In the genomic region with DNA sequence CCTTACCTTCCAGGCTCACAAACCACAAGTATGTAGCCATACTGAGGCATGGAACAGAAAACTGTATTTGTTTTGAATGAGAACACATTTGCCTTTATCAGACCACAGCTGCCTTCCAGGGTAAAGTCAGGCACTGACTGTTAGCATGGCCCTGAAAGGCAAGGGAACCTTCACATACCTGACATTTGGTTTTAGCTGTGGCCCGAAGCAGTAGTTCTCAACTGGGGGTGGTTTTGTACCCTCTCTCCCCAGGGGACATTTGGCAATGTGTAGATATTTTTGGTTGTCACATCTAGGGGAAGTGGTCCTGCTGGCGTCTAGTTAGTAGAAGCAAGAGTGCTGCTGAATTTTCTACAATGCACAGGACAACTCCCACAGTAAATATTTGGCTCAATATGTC, we compare ENCODE assay signal across 1 cellular context.
TF ChIP-seq lines count a peak whose summit lies in the region.

No MANE protein-coding gene starts in this region.

TF ChIP-seq in HCT116, 20 proteins besides CTCF, POLR2A, EP300 and RAD21:
- no peak for TF ChIP-seq SIN3A (IDR thresholded peaks at IDR 0.05; ENCODE audit: low read depth)
- TF ChIP-seq ZFX (IDR thresholded peaks at IDR 0.05) = no peak
- no peak for TF ChIP-seq EZH2phosphoT487 (IDR thresholded peaks at IDR 0.05; ENCODE audit: borderline replicate concordance)
- TF ChIP-seq JUND (IDR thresholded peaks at IDR 0.05) = no peak
- no peak for TF ChIP-seq EGR1 (IDR thresholded peaks at IDR 0.05; ENCODE audit: low read depth)
- 0 out of 2 replicates have a peak, but pooled peaks have one; percentile 12 for TF ChIP-seq POLR2AphosphoS5 (IDR thresholded peaks at IDR 0.05; ENCODE audit: low read depth, low read length)
- TF ChIP-seq SP1 (IDR thresholded peaks at IDR 0.05; ENCODE audit: low read depth) = no peak
TF ChIP-seq in HCT116: peak in this region for 1.
